In genomic region chr11:8318536-8318935, GRCh38 we compare ENCODE assay signal across 11 cellular contexts. TPM values are rescaled to one million over a fixed set of nuclear protein-coding genes. Genes with fewer than 3 reads are reported as not detected.
DNase-seq lines count a peak whose midpoint lies in the region; ATAC-seq, FAIRE-seq and TF ChIP-seq lines count a peak whose summit lies in the region.
"Had no signal": no experiment of that assay in that cellular context is flagged by ENCODE, and none has a peak within 500 bp of the region (broad histone marks: within the 10 kb centered on the region; RNA-seq: fewer than 3 reads in every experiment).

No MANE protein-coding gene starts in this region.

- H3K79me2 ChIP-seq in SK-N-SH (ENCODE audit: insufficient read depth): no peaks in the 10 kb centered on the region

- H3K9me2 ChIP-seq in SK-N-SH: no peaks in the 10 kb centered on the region

- H3K4me2 ChIP-seq in SK-N-SH: no peak overlapping the region

- peak; percentile 63 to 73 for DNase-seq in NCI-H524 (lab: John Stamatoyannopoulos, UW)
- DNase-seq in NCI-H524 treated with DMSO at 0.1 percent for 48 hours (lab: John Stamatoyannopoulos, UW): no peak
- DNase-seq in GM12892 (ENCODE audit: insufficient read length): no peak
- DNase-seq in SK-N-SH: no peak
- DNase-seq in neural crest cell (ENCODE audit: low read depth, low spot score): no peak
- no peak for DNase-seq in naive thymus-derived CD4-positive, alpha-beta T cell
- DNase-seq in activated CD4-positive, CD25-positive, alpha-beta regulatory T cell (lab: John Stamatoyannopoulos, UW): no peak
- DNase-seq in kidney: no peak

- no peak overlapping the region for H2AFZ ChIP-seq in SK-N-SH (ENCODE audit: low read depth)

- CTCF ChIA-PET in SK-N-SH (lab: Yijun Ruan, JAX): interaction anchor here (0.9 to 7.3 kb wide), 8 partner anchors 9 to 55 kb away, joined by 3 to 40 read pairs (median 4); partner anchors contain the start of gene LMO1
- CTCF ChIA-PET in naive thymus-derived CD4-positive, alpha-beta T cell (lab: Charles Lee): interaction anchor here (1.1 kb wide), 1 partner anchor 10 kb away, joined by 3 read pairs; no protein-coding TSS in a partner anchor

- peaks cover 8% of the 10 kb centered on the region for H3K27me3 Mint-ChIP-seq in neural crest cell (ENCODE audit: low read depth)
- H3K27me3 Mint-ChIP-seq in naive thymus-derived CD4-positive, alpha-beta T cell: peaks cover 0 to 27% (median 13%) of the 10 kb centered on the region in 5 donors

- TF ChIP-seq CTCF in SK-N-SH (IDR thresholded peaks at IDR 0.05): no peak; the same call in 1 of the 2 replicates
- TF ChIP-seq CTCF in neural crest cell (conservative IDR thresholded peaks at IDR 0.05): peak; percentile 43
- TF ChIP-seq CTCF in kidney (IDR thresholded peaks at IDR 0.05; ENCODE audit: borderline replicate concordance, extremely low read depth, insufficient read depth): no peak

- intact Hi-C loops in naive thymus-derived CD4-positive, alpha-beta T cell (cut with micrococcal nuclease): no loop called here
- intact Hi-C loops in kidney (cut with DNase I): no loop called here

- H3K4me3 ChIP-seq in SK-N-SH (ENCODE audit: low read depth in 2 of 2, low read length in 1 of 2): no peak overlapping the region
- H3K4me3 ChIP-seq in naive thymus-derived CD4-positive, alpha-beta T cell (ENCODE audit: low read length): no peak overlapping the region
- no peak overlapping the region for H3K4me3 ChIP-seq in kidney (ENCODE audit: low read length in 2 of 2)
- H3K4me3 ChIP-seq: ascending aorta, prostate gland, SJSA1 had no signal

- H3K36me3 Mint-ChIP-seq in neural crest cell (ENCODE audit: low read depth): no peaks in the 10 kb centered on the region
- no peaks in the 10 kb centered on the region for H3K36me3 Mint-ChIP-seq in naive thymus-derived CD4-positive, alpha-beta T cell

- H3K36me3 ChIP-seq in SK-N-SH (replicated peaks in 1 of 2; ENCODE audit: control insufficient read depth in 1 of 2, insufficient read depth in 2 of 2, low read length in 1 of 2) (no peaks in the 10 kb centered on the region), kidney (ENCODE audit: control insufficient read depth in 1 of 2, insufficient read depth in 2 of 2, low read length in 2 of 2) (no peaks in the 10 kb centered on the region)
- H3K36me3 ChIP-seq in naive thymus-derived CD4-positive, alpha-beta T cell (ENCODE audit: control insufficient read depth in 2 of 3, insufficient read depth in 3 of 3, low read length in 3 of 3): no peaks in the 10 kb centered on the region
- H3K36me3 ChIP-seq: ascending aorta, prostate gland, SJSA1 had no signal

- 69% methylated on average over 6 of the region's 7 CpGs for WGBS in SK-N-SH (ENCODE audit: low lambda C conversion rate)

- H3K4me1 Mint-ChIP-seq in neural crest cell: no peaks in the 10 kb centered on the region
- no peaks in the 10 kb centered on the region for H3K4me1 Mint-ChIP-seq in naive thymus-derived CD4-positive, alpha-beta T cell

- no peak for TF ChIP-seq POLR2A in GM12892 (IDR thresholded peaks at IDR 0.05; ENCODE audit: low read depth, low read length)

- H3K27ac Mint-ChIP-seq in neural crest cell (ENCODE audit: unreplicated experiment): no peak overlapping the region
- H3K27ac Mint-ChIP-seq in naive thymus-derived CD4-positive, alpha-beta T cell: no peak overlapping the region

- H3K4me3 Mint-ChIP-seq in neural crest cell: no peak overlapping the region
- no peak overlapping the region for H3K4me3 Mint-ChIP-seq in naive thymus-derived CD4-positive, alpha-beta T cell

- 0 out of 2 replicates have a peak, but pooled peaks cover 4% of the 10 kb centered on the region for H3K27me3 ChIP-seq in SK-N-SH (ENCODE audit: insufficient read depth)
- H3K27me3 ChIP-seq in naive thymus-derived CD4-positive, alpha-beta T cell (ENCODE audit: control insufficient read depth in 2 of 2, insufficient read depth in 2 of 2, low read length in 2 of 2): no peaks in the 10 kb centered on the region
- H3K27me3 ChIP-seq: ascending aorta, SJSA1 had no signal

- no peak for ATAC-seq in naive thymus-derived CD4-positive, alpha-beta T cell

- H3K9me3 ChIP-seq in SK-N-SH (no peaks in the 10 kb centered on the region), kidney (ENCODE audit: control insufficient read depth in 1 of 2, low read length in 2 of 2) (no peaks in the 10 kb centered on the region)
- no peaks in the 10 kb centered on the region for H3K9me3 ChIP-seq in naive thymus-derived CD4-positive, alpha-beta T cell (ENCODE audit: control insufficient read depth in 2 of 3, low read length in 3 of 3)
- H3K9me3 ChIP-seq: ascending aorta, prostate gland, SJSA1 had no signal

- TF ChIP-seq EP300 in SK-N-SH (IDR thresholded peaks at IDR 0.05; ENCODE audit: borderline replicate concordance in 1 of 2, low read depth in 1 of 2, low read length in 1 of 2): no peak

- H3K27ac ChIP-seq in SK-N-SH (ENCODE audit: low read depth in 2 of 2, low read length in 1 of 2): no peak overlapping the region
- H3K27ac ChIP-seq in naive thymus-derived CD4-positive, alpha-beta T cell (ENCODE audit: low read depth, low read length): no peak overlapping the region
- H3K27ac ChIP-seq in kidney (ENCODE audit: low read depth in 2 of 2, low read length in 2 of 2): no peak overlapping the region
- H3K27ac ChIP-seq: ascending aorta, prostate gland, SJSA1 had no signal

- H3K9me3 Mint-ChIP-seq in neural crest cell: no peaks in the 10 kb centered on the region
- peaks cover 0 to 3% (median 0%) of the 10 kb centered on the region in 11 donors for H3K9me3 Mint-ChIP-seq in naive thymus-derived CD4-positive, alpha-beta T cell

- FAIRE-seq in GM12892 (lab: Jason Lieb, UNC): peak; percentile 30
- no peak for FAIRE-seq in kidney (lab: Jason Lieb, UNC)

- H3F3A ChIP-seq in SK-N-SH (replicated peaks; ENCODE audit: insufficient read depth): no peaks in the 10 kb centered on the region

- POLR2A ChIA-PET in SK-N-SH (lab: Yijun Ruan, JAX): no interaction called here
- POLR2A ChIA-PET in naive thymus-derived CD4-positive, alpha-beta T cell (lab: Charles Lee): no interaction called here

- peak; percentile 43 for TF ChIP-seq RAD21 in SK-N-SH (IDR thresholded peaks at IDR 0.05; ENCODE audit: low read length)

- H3K9ac ChIP-seq in SK-N-SH (no peak overlapping the region), kidney (ENCODE audit: low read length in 2 of 2) (no peak overlapping the region)

- H4K20me1 ChIP-seq in SK-N-SH (ENCODE audit: insufficient read depth): no peaks in the 10 kb centered on the region

- H3K4me1 ChIP-seq in SK-N-SH (ENCODE audit: control insufficient read depth in 1 of 2, insufficient read depth in 2 of 2, low read depth in 1 of 2, low read length in 1 of 2): peaks cover 0 to 13% of the 10 kb centered on the region in 2 experiments; a peak in 2 of 4 replicates
- no peaks in the 10 kb centered on the region for H3K4me1 ChIP-seq in naive thymus-derived CD4-positive, alpha-beta T cell (ENCODE audit: control insufficient read depth in 2 of 2, insufficient read depth in 2 of 2, low read length in 2 of 2)
- H3K4me1 ChIP-seq in kidney (ENCODE audit: control insufficient read depth in 1 of 2, insufficient read depth in 1 of 2, low read depth in 1 of 2, low read length in 2 of 2): no peaks in the 10 kb centered on the region
- H3K4me1 ChIP-seq: ascending aorta, prostate gland, SJSA1 had no signal

TF ChIP-seq in SK-N-SH, 30 proteins besides CTCF, POLR2A, EP300 and RAD21:
- TF ChIP-seq SMC3 (IDR thresholded peaks at IDR 0.05; ENCODE audit: low read depth, low read length) (peak; percentile 13; the same call in 1 of the 2 replicates), NRF1 (IDR thresholded peaks at IDR 0.05; ENCODE audit: low read depth, low read length) (no peak)

RNA-seq across cellular contexts. Expression of gene LMO1, which starts 54.9 kb away (rescaled TPM):
- polyA plus RNA-seq in GM12892 (2012; ENCODE audit: missing spikeins): not detected
- polyA plus RNA-seq in SK-N-SH (2012; rRNA removed): 0.12 and 0.62 TPM in 2 replicates
- 0.59 and 0.60 TPM in 2 replicates for polyA plus RNA-seq in SK-N-SH (2012; cell fraction: cytosol; rRNA removed)
- 0.35 and 1.3 TPM in 2 replicates for polyA plus RNA-seq in SK-N-SH (2012; cell fraction: nucleus; rRNA removed)
- total RNA-seq in neural crest cell: 1.5 and 1.8 TPM in 2 replicates
- not detected for total RNA-seq in naive thymus-derived CD4-positive, alpha-beta T cell
- polyA plus RNA-seq in naive thymus-derived CD4-positive, alpha-beta T cell: not detected
- total RNA-seq in kidney: not detected
- polyA plus RNA-seq in kidney (ENCODE audit: insufficient read depth, low read depth, low replicate concordance): 0.95 TPM
- total RNA-seq: ascending aorta, prostate gland, SJSA1 had no signal

Comparison
In these comparisons a context has a peak if more than half of its experiments do, and no peak if none do; other contexts are left out.
1. DNase-seq: peak in NCI-H524 (2 of 2); none in NCI-H524 treated with DMSO at 0.1 percent for 48 hours (single experiment), GM12892 (single experiment), SK-N-SH (single experiment), neural crest cell (single experiment), naive thymus-derived CD4-positive, alpha-beta T cell (0 of 9), activated CD4-positive, CD25-positive, alpha-beta regulatory T cell (0 of 4) and kidney (single experiment).